ENCODE assay signal across 9 cellular contexts in the genomic region with DNA sequence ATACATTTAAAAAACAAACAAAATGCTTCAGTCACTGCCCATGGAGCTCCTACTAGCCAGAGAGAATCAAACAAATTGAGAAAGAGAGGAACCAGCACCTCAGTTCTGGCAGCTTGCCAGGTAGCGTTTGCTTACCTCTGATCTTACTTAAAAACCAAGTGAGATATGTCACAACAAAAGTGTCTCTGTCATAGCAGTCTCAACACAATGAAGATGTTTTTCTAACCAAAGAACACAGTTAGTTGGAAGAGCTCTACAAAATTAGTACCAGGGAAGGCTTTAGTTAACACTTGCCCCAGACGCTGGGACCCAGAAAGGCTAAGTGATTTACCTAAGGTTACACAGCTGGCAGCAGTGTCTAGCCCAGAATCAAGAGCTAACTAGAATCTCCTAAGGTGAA. TPM values are rescaled to one million over a fixed set of nuclear protein-coding genes. Genes with fewer than 3 reads are reported as not detected.
DNase-seq lines count a peak whose midpoint lies in the region; ATAC-seq and TF ChIP-seq lines count a peak whose summit lies in the region.
"Had no signal": no experiment of that assay in that cellular context is flagged by ENCODE, and none has a peak within 500 bp of the region (broad histone marks: within the 10 kb centered on the region; RNA-seq: fewer than 3 reads in every experiment).

No MANE protein-coding gene starts in this region.

- H3K4me1 Mint-ChIP-seq in activated naive CD8-positive, alpha-beta T cell (ENCODE audit: low read depth) = peaks cover 30% of the 10 kb centered on the region
- H3K4me1 Mint-ChIP-seq in activated naive CD8-positive, alpha-beta T cell treated with anti-CD3 and anti-CD28 coated beads for 36 hours = peaks cover 20% of the 10 kb centered on the region

- H3K27ac ChIP-seq in RWPE1 (peak overlapping the region; percentile 38; the same call in 1 of the 2 replicates), transverse colon (no peak overlapping the region)

- no peaks in the 10 kb centered on the region for H3K36me3 ChIP-seq in transverse colon

- CTCF ChIA-PET in RWPE1 (lab: Yijun Ruan, JAX) = no interaction called here

- no peak for DNase-seq in activated naive CD8-positive, alpha-beta T cell treated with anti-CD3 and anti-CD28 coated beads for 36 hours
- DNase-seq in RWPE1 (ENCODE audit: low spot score) = no peak
- peak; percentile 37 for DNase-seq in left ventricle myocardium superior
- peak; percentile 23 for DNase-seq in transverse colon
- DNase-seq in NCI-H1436 (lab: John Stamatoyannopoulos, UW) = no peak
- DNase-seq in NCI-H2107 treated with DMSO at 0.1 percent for 48 hours (lab: John Stamatoyannopoulos, UW; ENCODE audit: unreplicated experiment) = no peak
- DNase-seq: activated naive CD8-positive, alpha-beta T cell treated with anti-CD3 and anti-CD28 coated beads, Interleukin-2, amount 10 ng/mL, durations not matched to agents 7 days and 5 days had no signal

- no peaks in the 10 kb centered on the region for H3K9me3 ChIP-seq in transverse colon

- 0 to 34% methylated on average over 1 to 2 of the region's 2 CpGs for WGBS in transverse colon (ENCODE audit: low coverage in 1 of 2), 2 donors

- no peak for ATAC-seq in left ventricle myocardium superior
- ATAC-seq in GM18505 (IDR thresholded peaks at IDR 0.05; ENCODE audit: unreplicated experiment) = no peak

- no peaks in the 10 kb centered on the region for H3K36me3 Mint-ChIP-seq in activated naive CD8-positive, alpha-beta T cell
- no peaks in the 10 kb centered on the region for H3K36me3 Mint-ChIP-seq in activated naive CD8-positive, alpha-beta T cell treated with anti-CD3 and anti-CD28 coated beads for 36 hours

- in situ Hi-C loops in transverse colon (cut with MboI; ENCODE audit: low pct_ligation_motif_present in 1 of 4, low pct_unique_long_range_greater_than_20kb in 1 of 4, low sequenced_read_pairs in 3 of 4) = loop anchor here in 2 of 4 donors (25.0 kb wide), 2 partner anchors 184 to 259 kb away; partner anchors contain the start of gene IFRD1 (in 1 of the 2)

- no peak overlapping the region for H3K4me3 ChIP-seq in transverse colon

- TF ChIP-seq CTCF in RWPE1 (conservative IDR thresholded peaks at IDR 0.05; ENCODE audit: low read depth) (no peak), transverse colon (IDR thresholded peaks at IDR 0.05) (no peak)

- no peak for TF ChIP-seq POLR2A in transverse colon (IDR thresholded peaks at IDR 0.05)
- no peak for TF ChIP-seq POLR2A in GM18505 (IDR thresholded peaks at IDR 0.05; ENCODE audit: borderline replicate concordance, extremely low read depth, insufficient read depth, insufficient read length)

- POLR2A ChIA-PET in RWPE1 (lab: Yijun Ruan, JAX; ENCODE audit: low non-redundant PET) = no interaction called here

- peaks cover 2% of the 10 kb centered on the region for H3K27me3 ChIP-seq in transverse colon

- no peak overlapping the region for H3K27ac Mint-ChIP-seq in activated naive CD8-positive, alpha-beta T cell
- no peak overlapping the region for H3K27ac Mint-ChIP-seq in activated naive CD8-positive, alpha-beta T cell treated with anti-CD3 and anti-CD28 coated beads for 36 hours
- H3K27ac Mint-ChIP-seq: activated naive CD8-positive, alpha-beta T cell treated with anti-CD3 and anti-CD28 coated beads, Interleukin-2, amount 10 ng/mL, durations not matched to agents 7 days and 5 days had no signal

- H3K4me3 Mint-ChIP-seq in activated naive CD8-positive, alpha-beta T cell = peak overlapping the region; percentile 34
- H3K4me3 Mint-ChIP-seq in activated naive CD8-positive, alpha-beta T cell treated with anti-CD3 and anti-CD28 coated beads for 36 hours = no peak overlapping the region

- H3K4me1 ChIP-seq in transverse colon = peaks cover 0 to 25% (median 14%) of the 10 kb centered on the region in 4 donors

- no peak for TF ChIP-seq EP300 in transverse colon (IDR thresholded peaks at IDR 0.05; ENCODE audit: low read depth)

- H3K9me3 Mint-ChIP-seq in activated naive CD8-positive, alpha-beta T cell (ENCODE audit: low read depth) = no peaks in the 10 kb centered on the region
- no peaks in the 10 kb centered on the region for H3K9me3 Mint-ChIP-seq in activated naive CD8-positive, alpha-beta T cell treated with anti-CD3 and anti-CD28 coated beads for 36 hours
- H3K9me3 Mint-ChIP-seq: activated naive CD8-positive, alpha-beta T cell treated with anti-CD3 and anti-CD28 coated beads, Interleukin-2, amount 10 ng/mL, durations not matched to agents 7 days and 5 days had no signal

- peaks cover 39% of the 10 kb centered on the region for H3K27me3 Mint-ChIP-seq in activated naive CD8-positive, alpha-beta T cell
- H3K27me3 Mint-ChIP-seq in activated naive CD8-positive, alpha-beta T cell treated with anti-CD3 and anti-CD28 coated beads for 36 hours = peaks cover 57% of the 10 kb centered on the region

- intact Hi-C loops in left ventricle myocardium superior (cut with micrococcal nuclease) = no loop called here
- intact Hi-C loops in transverse colon (cut with DNase I; ENCODE audit: low total_unique reads) = no loop called here

RNA-seq across cellular contexts. Expression of gene DOCK4, which starts 3.4 kb away (rescaled TPM):
- total RNA-seq in activated naive CD8-positive, alpha-beta T cell treated with anti-CD3 and anti-CD28 coated beads for 36 hours = under 1 TPM; 0.28 to 0.29 TPM
- 13.9 TPM for total RNA-seq in left ventricle myocardium superior
- 10 to 100 TPM; 12.7 to 28.4 (median 19.5) TPM for total RNA-seq in transverse colon

RNA-seq across cellular contexts. Expression of gene ZNF277, which starts 3.7 kb away (rescaled TPM):
- 10 to 100 TPM; 16.8 to 19.2 TPM for total RNA-seq in activated naive CD8-positive, alpha-beta T cell treated with anti-CD3 and anti-CD28 coated beads for 36 hours
- total RNA-seq in left ventricle myocardium superior = 17.0 TPM
- total RNA-seq in transverse colon = 10 to 100 TPM in 3 of 4 donors, 1 to 10 TPM in 1; 2.2 to 27.6 (median 24.1) TPM

Comparison
In these comparisons a context has a peak if more than half of its experiments do, and no peak if none do; other contexts are left out.
1. DNase-seq: peak in left ventricle myocardium superior (single experiment) and transverse colon (single experiment); none in activated naive CD8-positive, alpha-beta T cell treated with anti-CD3 and anti-CD28 coated beads for 36 hours (single experiment), RWPE1 (single experiment), NCI-H1436 (single experiment) and NCI-H2107 treated with DMSO at 0.1 percent for 48 hours (single experiment).
2. RNA of gene DOCK4, which starts 3.4 kb away (total RNA-seq): 12.7 to 28.4 TPM in transverse colon and 13.9 TPM in left ventricle myocardium superior (single experiment); 0.28 to 0.29 TPM in activated naive CD8-positive, alpha-beta T cell treated with anti-CD3 and anti-CD28 coated beads for 36 hours; every median in the first group is over 10 times any median in the second.